10 cellular contexts compared by ENCODE assay signal in genomic region chr3:143897558-143898305, GRCh38. TPM values are rescaled to one million over a fixed set of nuclear protein-coding genes. Genes with fewer than 3 reads are reported as not detected.
DNase-seq lines count a peak whose midpoint lies in the region; FAIRE-seq and TF ChIP-seq lines count a peak whose summit lies in the region.
"Had no signal": no experiment of that assay in that cellular context is flagged by ENCODE, and none has a peak within 500 bp of the region (broad histone marks: within the 10 kb centered on the region; RNA-seq: fewer than 3 reads in every experiment).

No MANE protein-coding gene starts in this region.

- TF ChIP-seq CTCF in epithelial cell of esophagus (IDR thresholded peaks at IDR 0.05; ENCODE audit: insufficient read depth, low read depth, low read length, missing control alignments): no peak
- TF ChIP-seq CTCF in mesothelial cell of epicardium (IDR thresholded peaks at IDR 0.05; ENCODE audit: unreplicated experiment): no peak

- peaks cover 15% of the 10 kb centered on the region for H3K4me1 Mint-ChIP-seq in mesothelial cell of epicardium

- H3K9me3 Mint-ChIP-seq in mesothelial cell of epicardium: no peaks in the 10 kb centered on the region
- H3K9me3 Mint-ChIP-seq: T-helper 2 cell treated with Interferon-gamma antibody and Interleukin-4, amounts not matched to agents 5 μg/mL and 100 μg/mL, for 36 hours had no signal

- H3K4me3 Mint-ChIP-seq in mesothelial cell of epicardium: no peak overlapping the region
- H3K4me3 Mint-ChIP-seq: T-helper 2 cell treated with Interferon-gamma antibody and Interleukin-4, amounts not matched to agents 5 μg/mL and 100 μg/mL, for 36 hours had no signal

- H3K27me3 Mint-ChIP-seq in mesothelial cell of epicardium (ENCODE audit: low read depth): no peaks in the 10 kb centered on the region

- no peak overlapping the region for H3K4me3 ChIP-seq in epithelial cell of esophagus (ENCODE audit: low read length)

- H3K36me3 Mint-ChIP-seq in mesothelial cell of epicardium: no peaks in the 10 kb centered on the region

- FAIRE-seq in urothelium cell line (lab: Jason Lieb, UNC): no peak

- peak overlapping the region; percentile 84 for H3K27ac Mint-ChIP-seq in mesothelial cell of epicardium
- H3K27ac Mint-ChIP-seq: T-helper 2 cell treated with Interferon-gamma antibody and Interleukin-4, amounts not matched to agents 5 μg/mL and 100 μg/mL, for 36 hours had no signal

- DNase-seq in AG20443 (ENCODE audit: low spot score): peak; percentile 40
- peak; percentile 63 for DNase-seq in NCI-H146 treated with DMSO at 0.1 percent for 48 hours (lab: John Stamatoyannopoulos, UW; ENCODE audit: unreplicated experiment)
- DNase-seq in epithelial cell of esophagus (ENCODE audit: low read depth): peak; percentile 63
- no peak for DNase-seq in mesothelial cell of epicardium (ENCODE audit: low spot score in 2 of 2, unreplicated experiment in 2 of 2)
- DNase-seq in NCI-H1048 (lab: John Stamatoyannopoulos, UW): no peak
- DNase-seq in OCI-M1 (lab: John Stamatoyannopoulos, UW): no peak
- no peak for DNase-seq in activated effector memory CD4-positive, alpha-beta T cell treated with anti-CD3 and anti-CD28 coated beads, Interleukin-2, amount 50 U/mL, for 16 hours
- no peak for DNase-seq in urothelium cell line (ENCODE audit: low spot score)
- DNase-seq: NCI-H187 treated with DMSO at 0.1 percent for 48 hours had no signal

RNA-seq across cellular contexts. Expression of gene SLC9A9, which starts 49.5 kb away (rescaled TPM):
- 2.7 to 4.2 TPM (median 3.8 TPM) in 3 replicates for total RNA-seq in mesothelial cell of epicardium

Comparison
In these comparisons a context has a peak if more than half of its experiments do, and no peak if none do; other contexts are left out.
1. DNase-seq: peak in AG20443 (single experiment), NCI-H146 treated with DMSO at 0.1 percent for 48 hours (single experiment) and epithelial cell of esophagus (single experiment); none in mesothelial cell of epicardium (0 of 2), NCI-H1048 (single experiment), OCI-M1 (single experiment), activated effector memory CD4-positive, alpha-beta T cell treated with anti-CD3 and anti-CD28 coated beads, Interleukin-2, amount 50 U/mL, for 16 hours (single experiment) and urothelium cell line (single experiment).